ENCODE assay signal across 7 cellular contexts in genomic region chr19:47020992-47021496, GRCh38. TPM values are rescaled to one million over a fixed set of nuclear protein-coding genes. Genes with fewer than 3 reads are reported as not detected.
DNase-seq lines count a peak whose midpoint lies in the region; ATAC-seq and TF ChIP-seq lines count a peak whose summit lies in the region.

No MANE protein-coding gene starts in this region.

- in situ Hi-C loops in GM23248 (cut with MboI) = no loop called here

- TF ChIP-seq EP300 in SK-N-SH (IDR thresholded peaks at IDR 0.05; ENCODE audit: borderline replicate concordance in 1 of 2, low read depth in 1 of 2, low read length in 1 of 2) = no peak

- peak overlapping the region; percentile 74 for H3K4me3 ChIP-seq in GM23248
- H3K4me3 ChIP-seq in SK-N-SH (ENCODE audit: low read depth in 2 of 2, low read length in 1 of 2) = peak overlapping the region; percentile 35 to 61
- peak overlapping the region in 9 of 10 donors; percentile 12 to 49 (median 37) for H3K4me3 ChIP-seq in heart right ventricle
- peak overlapping the region; percentile 60 for H3K4me3 ChIP-seq in skeletal muscle satellite cell (ENCODE audit: low read length)

- POLR2A ChIA-PET in SK-N-SH (lab: Yijun Ruan, JAX) = interaction anchor here (0.5 kb wide), 1 partner anchor 94 kb away, joined by 5 read pairs; no protein-coding TSS in a partner anchor

- H2AFZ ChIP-seq in GM23248 (peak overlapping the region; percentile 71), SK-N-SH (ENCODE audit: low read depth) (peak overlapping the region; percentile 22; the same call in 1 of the 2 replicates)

- H3K9me2 ChIP-seq in GM23248 (ENCODE audit: insufficient read depth) (no peaks in the 10 kb centered on the region), SK-N-SH (no peaks in the 10 kb centered on the region)

- H3K27ac ChIP-seq in GM23248 (no peak overlapping the region), SK-N-SH (ENCODE audit: low read depth in 2 of 2, low read length in 1 of 2) (no peak overlapping the region), heart right ventricle (no peak overlapping the region)

- no peaks in the 10 kb centered on the region for H3K27me3 ChIP-seq in GM23248 (replicated peaks; ENCODE audit: insufficient read depth)
- H3K27me3 ChIP-seq in SK-N-SH (ENCODE audit: insufficient read depth) = peaks cover 39% of the 10 kb centered on the region
- peaks cover 20 to 81% (median 59%) of the 10 kb centered on the region in 7 donors for H3K27me3 ChIP-seq in heart right ventricle
- peaks cover 48% of the 10 kb centered on the region for H3K27me3 ChIP-seq in skeletal muscle satellite cell (ENCODE audit: control insufficient read depth, insufficient read depth, low read length)

- DNase-seq in GM23248 = peak; percentile 65
- DNase-seq in SK-N-SH = peak; percentile 65
- peak in 1 of 2 donors; percentile 29 for DNase-seq in heart right ventricle
- DNase-seq in stimulated activated CD4-positive, alpha-beta T cell treated with anti-CD3 and anti-CD28 coated beads, Interleukin-1b, Interleukin-23, amount 100 ng/mL, for 48 hours = no peak
- no peak for DNase-seq in mucosa of gallbladder (ENCODE audit: low spot score)

- H3K4me1 ChIP-seq in GM23248 (ENCODE audit: insufficient read depth) = no peaks in the 10 kb centered on the region
- peaks cover 3 to 19% of the 10 kb centered on the region in 2 experiments; a peak in 2 of 4 replicates for H3K4me1 ChIP-seq in SK-N-SH (ENCODE audit: control insufficient read depth in 1 of 2, insufficient read depth in 2 of 2, low read depth in 1 of 2, low read length in 1 of 2)
- peaks cover 10 to 35% (median 18%) of the 10 kb centered on the region in 9 donors for H3K4me1 ChIP-seq in heart right ventricle
- peaks cover 16% of the 10 kb centered on the region for H3K4me1 ChIP-seq in skeletal muscle satellite cell (ENCODE audit: control insufficient read depth, insufficient read depth, low read length)

- TF ChIP-seq RAD21 in SK-N-SH (IDR thresholded peaks at IDR 0.05; ENCODE audit: low read length) = no peak

- ATAC-seq in heart right ventricle = peak in 3 of 8 donors; percentile 18 to 57 (median 29)
- ATAC-seq in HG02610 (IDR thresholded peaks at IDR 0.05; ENCODE audit: unreplicated experiment) = no peak

- TF ChIP-seq CTCF in SK-N-SH (IDR thresholded peaks at IDR 0.05) (no peak), heart right ventricle (IDR thresholded peaks at IDR 0.05) (no peak)

- peak overlapping the region; percentile 81 for H3K9ac ChIP-seq in GM23248
- H3K9ac ChIP-seq in SK-N-SH = no peak overlapping the region
- no peak overlapping the region for H3K9ac ChIP-seq in skeletal muscle satellite cell (ENCODE audit: low read depth, low read length)

- H3K36me3 ChIP-seq in GM23248 (ENCODE audit: low read depth) = no peaks in the 10 kb centered on the region
- no peaks in the 10 kb centered on the region for H3K36me3 ChIP-seq in SK-N-SH (replicated peaks in 1 of 2; ENCODE audit: control insufficient read depth in 1 of 2, insufficient read depth in 2 of 2, low read length in 1 of 2)
- H3K36me3 ChIP-seq in heart right ventricle = no peaks in the 10 kb centered on the region
- H3K36me3 ChIP-seq in skeletal muscle satellite cell (ENCODE audit: insufficient read depth, low read length) = no peaks in the 10 kb centered on the region

- H3F3A ChIP-seq in GM23248 (ENCODE audit: insufficient read depth) (0 out of 2 replicates have a peak, but pooled peaks cover 6% of the 10 kb centered on the region), SK-N-SH (replicated peaks; ENCODE audit: insufficient read depth) (peaks cover 15% of the 10 kb centered on the region)

- intact Hi-C loops in heart right ventricle (cut with DNase I) = no loop called here

- H3K9me3 ChIP-seq in GM23248 (ENCODE audit: low read depth) (no peaks in the 10 kb centered on the region), SK-N-SH (no peaks in the 10 kb centered on the region), heart right ventricle (no peaks in the 10 kb centered on the region), skeletal muscle satellite cell (replicated peaks; ENCODE audit: low read length) (no peaks in the 10 kb centered on the region)

- H3K4me2 ChIP-seq in GM23248 (ENCODE audit: unreplicated experiment) (peak overlapping the region; percentile 94), SK-N-SH (peak overlapping the region; percentile 88), skeletal muscle satellite cell (ENCODE audit: low read length) (peak overlapping the region; percentile 86)

- CTCF ChIA-PET in SK-N-SH (lab: Yijun Ruan, JAX) = interaction anchor here (2.3 to 10.5 kb wide), 3 partner anchors 8 to 105 kb away, joined by 7 to 98 read pairs (median 44); no protein-coding TSS in a partner anchor

- WGBS in GM23248 (ENCODE audit: low coverage in 1 of 2, low lambda C conversion rate in 2 of 2, missing lambda C conversion rate in 2 of 2), 2 experiments = 2% methylated on average over 12 to 27 of the region's 37 CpGs
- WGBS in SK-N-SH (ENCODE audit: low lambda C conversion rate) = 4% methylated on average over 10 of the region's 37 CpGs
- WGBS in heart right ventricle, 2 donors = 1% methylated on average over 35 to 36 of the region's 37 CpGs

- H3K79me2 ChIP-seq in GM23248 (ENCODE audit: insufficient read depth) (no peaks in the 10 kb centered on the region), SK-N-SH (ENCODE audit: insufficient read depth) (no peaks in the 10 kb centered on the region)

- H4K20me1 ChIP-seq in GM23248 (ENCODE audit: insufficient read depth) = no peaks in the 10 kb centered on the region
- H4K20me1 ChIP-seq in SK-N-SH (ENCODE audit: insufficient read depth) = peaks cover 5% of the 10 kb centered on the region; the same call in 1 of the 2 replicates

TF ChIP-seq in SK-N-SH, 30 proteins besides CTCF, POLR2A, EP300 and RAD21:
- no peak for TF ChIP-seq MXI1 (IDR thresholded peaks at IDR 0.05; ENCODE audit: low read depth, low read length)
- no peak for TF ChIP-seq TEAD4 (IDR thresholded peaks at IDR 0.05; ENCODE audit: borderline replicate concordance, insufficient read depth)
- no peak for TF ChIP-seq NRF1 (IDR thresholded peaks at IDR 0.05; ENCODE audit: low read depth, low read length)
- TF ChIP-seq MAX (IDR thresholded peaks at IDR 0.05; ENCODE audit: low read depth) = no peak
- no peak for TF ChIP-seq JUND (IDR thresholded peaks at IDR 0.05)
- TF ChIP-seq RFX5 (IDR thresholded peaks at IDR 0.05; ENCODE audit: low read length) = no peak
- TF ChIP-seq NFIC (IDR thresholded peaks at IDR 0.05; ENCODE audit: borderline replicate concordance) = no peak
- TF ChIP-seq RCOR1 (IDR thresholded peaks at IDR 0.05; ENCODE audit: low read length) = no peak
- TF ChIP-seq SIN3A (IDR thresholded peaks at IDR 0.05; ENCODE audit: borderline replicate concordance, low read depth, low read length) = no peak
- no peak for TF ChIP-seq SMC3 (IDR thresholded peaks at IDR 0.05; ENCODE audit: low read depth, low read length)

RNA-seq across cellular contexts. Expression of gene NPAS1, which starts 1.4 kb away (rescaled TPM):
- total RNA-seq in GM23248 (2014; rRNA removed; shearing (Covaris generic)) = 8.6 and 10.6 TPM in 2 replicates
- polyA plus RNA-seq in GM23248 (2016; fragmentation: Nextera tagmentation; extraction: Ambion mirVana) = 21.1 and 23.2 TPM in 2 replicates
- 1.0 and 1.1 TPM in 2 replicates for polyA plus RNA-seq in SK-N-SH (2012; rRNA removed)
- 0.62 and 1.00 TPM in 2 replicates for polyA plus RNA-seq in SK-N-SH (2012; cell fraction: cytosol; rRNA removed)
- 2.6 and 3.8 TPM in 2 replicates for polyA plus RNA-seq in SK-N-SH (2012; cell fraction: nucleus; rRNA removed)
- total RNA-seq in heart right ventricle = 1 to 10 TPM in 1 of 10 donors, under 1 TPM in 7, not detected in 2; 0.17 to 1.3 (median 0.37) TPM
- 1 to 10 TPM in 1 of 2 donors, under 1 TPM in 1; 0.64 to 1.1 TPM for polyA plus RNA-seq in heart right ventricle
- total RNA-seq in skeletal muscle satellite cell (2012; rRNA removed) = 3.7 and 4.3 TPM in 2 replicates
- 0.40 TPM for total RNA-seq in mucosa of gallbladder

RNA-seq across cellular contexts. Expression of gene TMEM160, which starts 27.4 kb away (rescaled TPM):
- total RNA-seq in GM23248 (2014; rRNA removed; shearing (Covaris generic)) = 21.7 and 23.8 TPM in 2 replicates
- polyA plus RNA-seq in GM23248 (2016; fragmentation: Nextera tagmentation; extraction: Ambion mirVana) (57.8 and 64.1 TPM in 2 replicates), SK-N-SH (2012; rRNA removed) (33.0 and 40.1 TPM in 2 replicates), heart right ventricle (10 to 100 TPM; 15.4 to 83.8 TPM)
- 16.8 and 26.2 TPM in 2 replicates for polyA plus RNA-seq in SK-N-SH (2012; cell fraction: cytosol; rRNA removed)
- polyA plus RNA-seq in SK-N-SH (2012; cell fraction: nucleus; rRNA removed) = 13.8 and 35.6 TPM in 2 replicates
- total RNA-seq in heart right ventricle (10 to 100 TPM; 17.9 to 34.1 (median 23.7) TPM), mucosa of gallbladder (40.4 TPM)
- 23.8 and 28.4 TPM in 2 replicates for total RNA-seq in skeletal muscle satellite cell (2012; rRNA removed)

Comparison
In these comparisons a context has a peak if more than half of its experiments do, and no peak if none do; other contexts are left out.
1. DNase-seq: peak in GM23248 (single experiment) and SK-N-SH (single experiment); none in stimulated activated CD4-positive, alpha-beta T cell treated with anti-CD3 and anti-CD28 coated beads, Interleukin-1b, Interleukin-23, amount 100 ng/mL, for 48 hours (single experiment) and mucosa of gallbladder (single experiment).
2. Peak in every context shown above with its lines, with median percentiles within 50 percentile points of each other: H3K4me2 ChIP-seq and H3K4me3 ChIP-seq.